6 cellular contexts compared by ENCODE assay signal in the genomic region with DNA sequence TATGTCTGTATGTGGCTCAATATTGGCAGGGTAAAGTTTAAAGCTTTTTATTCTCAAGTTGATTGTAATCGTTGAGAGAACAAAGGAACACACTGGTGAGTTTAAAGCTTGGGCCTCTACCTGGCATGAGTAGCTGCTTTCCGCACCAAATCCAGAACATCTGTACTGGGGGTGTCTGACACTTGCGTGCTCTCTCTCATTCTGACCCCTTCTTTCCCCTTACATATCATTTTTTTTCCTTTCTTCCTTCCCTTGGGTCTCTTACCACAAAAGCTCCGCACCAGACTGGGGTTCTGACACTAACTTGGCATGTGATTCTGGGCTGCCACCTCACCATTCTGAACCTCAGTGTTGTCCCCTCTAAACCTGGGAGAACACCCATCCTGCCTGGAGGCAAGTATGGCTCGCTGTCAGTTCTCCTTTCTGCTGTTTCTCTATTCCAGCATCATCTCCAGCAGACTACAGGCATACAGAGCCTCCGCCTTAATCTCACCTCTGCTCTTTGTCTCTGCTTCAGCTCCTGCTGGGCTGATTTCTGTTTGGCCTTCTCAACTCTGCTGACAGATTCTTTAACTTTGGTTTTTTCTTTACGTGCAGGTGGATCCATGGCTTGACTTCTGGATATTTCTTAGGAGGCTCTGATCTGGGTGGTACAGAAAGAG. TPM values are rescaled to one million over a fixed set of nuclear protein-coding genes. Genes with fewer than 3 reads are reported as not detected.
DNase-seq lines count a peak whose midpoint lies in the region; ATAC-seq lines count a peak whose summit lies in the region.

No MANE protein-coding gene starts in this region.

- no peak overlapping the region for H3K4ac ChIP-seq in mesendoderm (ENCODE audit: low read depth, low read length)

- peak; percentile 6 for DNase-seq in stimulated activated CD4-positive, alpha-beta T cell treated with anti-CD3 and anti-CD28 coated beads, Interleukin-4, amount 100 ng/mL, for 24 hours
- DNase-seq in stimulated activated CD4-positive, alpha-beta T cell treated with anti-CD3 and anti-CD28 coated beads, Interleukin-1b, Interleukin-23, amount 100 ng/mL, for 48 hours: no peak
- peak; percentile 70 for DNase-seq in mesendoderm
- DNase-seq in NK-92 treated with Interleukin-12 subunit alpha and Interleukin-12 subunit beta, amount 100 ng/mL, for 24 hours (lab: John Stamatoyannopoulos, UW): no peak

- H3K4me2 ChIP-seq in mesendoderm (ENCODE audit: low read length): peak overlapping the region; percentile 57

- ATAC-seq in HG03139 (IDR thresholded peaks at IDR 0.05; ENCODE audit: unreplicated experiment): no peak

- peak overlapping the region; percentile 34 for H3K18ac ChIP-seq in mesendoderm (ENCODE audit: low read length)

- H2BK120ac ChIP-seq in mesendoderm (ENCODE audit: low read depth, low read length): no peak overlapping the region

- no peaks in the 10 kb centered on the region for H3K27me3 Mint-ChIP-seq in activated naive CD8-positive, alpha-beta T cell

- H3K9me3 Mint-ChIP-seq in activated naive CD8-positive, alpha-beta T cell (ENCODE audit: low read depth): no peaks in the 10 kb centered on the region

- no peaks in the 10 kb centered on the region for H3K79me2 ChIP-seq in mesendoderm (ENCODE audit: control insufficient read depth, insufficient read depth, low read length)

- H3K56ac ChIP-seq in mesendoderm (ENCODE audit: low read length): peak overlapping the region; percentile 98

- H2BK15ac ChIP-seq in mesendoderm (replicated peaks; ENCODE audit: low read depth): no peak overlapping the region

- H3K4me1 ChIP-seq in mesendoderm (ENCODE audit: control insufficient read depth, low read depth, low read length): peaks cover 3% of the 10 kb centered on the region

- H3K36me3 Mint-ChIP-seq in activated naive CD8-positive, alpha-beta T cell: peaks cover 8% of the 10 kb centered on the region

- no peak overlapping the region for H3K23ac ChIP-seq in mesendoderm (ENCODE audit: low read length)

- no peak overlapping the region for H4K5ac ChIP-seq in mesendoderm (ENCODE audit: low read length)

- peak overlapping the region; percentile 85 for H2AK5ac ChIP-seq in mesendoderm (ENCODE audit: low read length)

- H3K4me3 Mint-ChIP-seq in activated naive CD8-positive, alpha-beta T cell: peak overlapping the region; percentile 89

- peaks cover 2% of the 10 kb centered on the region for H3K79me1 ChIP-seq in mesendoderm (ENCODE audit: low read length)

- peaks cover 28% of the 10 kb centered on the region for H3K4me1 Mint-ChIP-seq in activated naive CD8-positive, alpha-beta T cell (ENCODE audit: low read depth)

- no peak overlapping the region for H3K27ac ChIP-seq in mesendoderm (ENCODE audit: low read depth, low read length)

- H3K9ac ChIP-seq in mesendoderm (ENCODE audit: low read length): peak overlapping the region; percentile 89

- H3K4me3 ChIP-seq in mesendoderm (ENCODE audit: low read length): peak overlapping the region; percentile 91

- no peak overlapping the region for H2BK5ac ChIP-seq in mesendoderm (ENCODE audit: low read length)

- peak overlapping the region; percentile 87 for H3K27ac Mint-ChIP-seq in activated naive CD8-positive, alpha-beta T cell

- no peak overlapping the region for H4K8ac ChIP-seq in mesendoderm (ENCODE audit: low read depth, low read length)

- WGBS in mesendoderm (ENCODE audit: extremely low coverage, insufficient coverage, low lambda C conversion rate): no CpG with 5 or more reads among the region's 7 CpGs

- no peaks in the 10 kb centered on the region for H3K27me3 ChIP-seq in mesendoderm (ENCODE audit: insufficient read depth, low read length, poor library complexity)

- H3K36me3 ChIP-seq in mesendoderm (ENCODE audit: control insufficient read depth, insufficient read depth, low read length): no peaks in the 10 kb centered on the region

RNA-seq across cellular contexts. Expression of gene ERMAP, which starts 0.9 kb away (rescaled TPM):
- polyA plus RNA-seq in mesendoderm (2013, experiment 1 of 2): 2.8 TPM
- 2.3 TPM for polyA plus RNA-seq in mesendoderm (2013, experiment 2 of 2)

RNA-seq across cellular contexts. Expression of gene SVBP, which starts 1.1 kb away (rescaled TPM):
- 45.0 TPM for polyA plus RNA-seq in mesendoderm (2013, experiment 1 of 2)
- 44.0 TPM for polyA plus RNA-seq in mesendoderm (2013, experiment 2 of 2)

RNA-seq across cellular contexts. Expression of gene ZNF691, which starts 30.3 kb away (rescaled TPM):
- polyA plus RNA-seq in mesendoderm (2013, experiment 1 of 2): 11.2 TPM
- polyA plus RNA-seq in mesendoderm (2013, experiment 2 of 2): 12.6 TPM

RNA-seq across cellular contexts. Expression of gene TMEM269, which starts 31.3 kb away (rescaled TPM):
- 0.06 TPM for polyA plus RNA-seq in mesendoderm (2013, experiment 1 of 2)
- 0.07 TPM for polyA plus RNA-seq in mesendoderm (2013, experiment 2 of 2)

RNA-seq across cellular contexts. Expression of gene C1orf50, which starts 49.0 kb away (rescaled TPM):
- polyA plus RNA-seq in mesendoderm (2013, experiment 1 of 2): 2.6 TPM
- 2.4 TPM for polyA plus RNA-seq in mesendoderm (2013, experiment 2 of 2)

Comparison
In these comparisons a context has a peak if more than half of its experiments do, and no peak if none do; other contexts are left out.
1. DNase-seq: peak in stimulated activated CD4-positive, alpha-beta T cell treated with anti-CD3 and anti-CD28 coated beads, Interleukin-4, amount 100 ng/mL, for 24 hours (single experiment) and mesendoderm (single experiment); none in stimulated activated CD4-positive, alpha-beta T cell treated with anti-CD3 and anti-CD28 coated beads, Interleukin-1b, Interleukin-23, amount 100 ng/mL, for 48 hours (single experiment) and NK-92 treated with Interleukin-12 subunit alpha and Interleukin-12 subunit beta, amount 100 ng/mL, for 24 hours (single experiment).